Comparison of ENCODE assay signal across 19 cellular contexts in the genomic region with DNA sequence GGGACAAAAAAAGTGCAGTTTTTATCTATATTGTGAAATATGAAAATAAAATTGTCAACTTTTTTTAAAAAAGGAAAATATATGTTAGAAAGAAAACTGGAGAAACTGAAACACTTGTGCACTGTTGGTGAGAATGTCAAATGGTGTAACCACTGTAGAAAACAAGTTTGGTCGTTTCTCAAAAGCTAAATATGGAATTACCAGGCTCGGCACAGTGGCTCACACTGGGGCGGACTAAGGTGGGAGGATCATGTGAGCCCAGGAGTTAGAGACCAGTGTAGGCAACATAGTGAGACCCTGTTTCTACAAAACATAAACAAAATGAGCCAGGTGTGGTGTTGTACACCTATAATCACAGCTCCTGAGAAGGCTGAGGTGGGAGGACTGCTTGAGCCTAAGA. TPM values are rescaled to one million over a fixed set of nuclear protein-coding genes. Genes with fewer than 3 reads are reported as not detected.
DNase-seq lines count a peak whose midpoint lies in the region; ATAC-seq lines count a peak whose summit lies in the region.
"Had no signal": no experiment of that assay in that cellular context is flagged by ENCODE, and none has a peak within 500 bp of the region (broad histone marks: within the 10 kb centered on the region; RNA-seq: fewer than 3 reads in every experiment).

No MANE protein-coding gene starts in this region.

- no peaks in the 10 kb centered on the region for H3K27me3 Mint-ChIP-seq in activated CD4-positive, alpha-beta T cell treated with anti-CD3 and anti-CD28 coated beads, Interleukin-2, amount 10 ng/mL, durations not matched to agents 24 days and 14 days
- no peaks in the 10 kb centered on the region for H3K27me3 Mint-ChIP-seq in activated naive CD4-positive, alpha-beta T cell treated with anti-CD3 and anti-CD28 coated beads, Interleukin-2, amount 10 ng/mL, durations not matched to agents 7 days and 5 days
- H3K27me3 Mint-ChIP-seq in activated naive CD8-positive, alpha-beta T cell treated with anti-CD3 and anti-CD28 coated beads for 36 hours, result no peaks in the 10 kb centered on the region
- H3K27me3 Mint-ChIP-seq in stimulated activated naive CD8-positive, alpha-beta T cell treated with anti-CD3 and anti-CD28 coated beads, Interleukin-15, amount 100 ng/mL, for 72 hours, result no peaks in the 10 kb centered on the region
- H3K27me3 Mint-ChIP-seq: CD4-positive, CD25-positive, alpha-beta regulatory T cell had no signal

- peak in 1 of 2 donors; percentile 44 for ATAC-seq in activated naive CD4-positive, alpha-beta T cell treated with anti-CD3 and anti-CD28 coated beads, Interleukin-2, amount 50 U/mL, for 72 hours
- ATAC-seq in stimulated activated naive CD8-positive, alpha-beta T cell treated with anti-CD3 and anti-CD28 coated beads, Interleukin-15, amount 100 ng/mL, for 72 hours, result no peak
- ATAC-seq: Panc1 had no signal

- peaks cover 69% of the 10 kb centered on the region for H3K4me1 Mint-ChIP-seq in activated CD4-positive, alpha-beta T cell treated with anti-CD3 and anti-CD28 coated beads, Interleukin-2, amount 10 ng/mL, durations not matched to agents 24 days and 14 days
- peaks cover 76% of the 10 kb centered on the region for H3K4me1 Mint-ChIP-seq in activated naive CD4-positive, alpha-beta T cell treated with anti-CD3 and anti-CD28 coated beads, Interleukin-2, amount 10 ng/mL, durations not matched to agents 7 days and 5 days
- H3K4me1 Mint-ChIP-seq in activated naive CD8-positive, alpha-beta T cell treated with anti-CD3 and anti-CD28 coated beads for 36 hours, result peaks cover 72% of the 10 kb centered on the region
- H3K4me1 Mint-ChIP-seq in stimulated activated naive CD8-positive, alpha-beta T cell treated with anti-CD3 and anti-CD28 coated beads, Interleukin-15, amount 100 ng/mL, for 72 hours, result peaks cover 93% of the 10 kb centered on the region

- peak overlapping the region; percentile 87 for H3K27ac Mint-ChIP-seq in activated CD4-positive, alpha-beta T cell treated with anti-CD3 and anti-CD28 coated beads, Interleukin-2, amount 10 ng/mL, durations not matched to agents 24 days and 14 days
- peak overlapping the region; percentile 69 to 87 for H3K27ac Mint-ChIP-seq in activated naive CD4-positive, alpha-beta T cell treated with anti-CD3 and anti-CD28 coated beads, Interleukin-2, amount 50 U/mL, for 72 hours
- H3K27ac Mint-ChIP-seq in activated naive CD4-positive, alpha-beta T cell treated with anti-CD3 and anti-CD28 coated beads, Interleukin-2, amount 10 ng/mL, durations not matched to agents 7 days and 5 days, result no peak overlapping the region
- peak overlapping the region; percentile 80 for H3K27ac Mint-ChIP-seq in activated naive CD8-positive, alpha-beta T cell treated with anti-CD3 and anti-CD28 coated beads for 36 hours
- H3K27ac Mint-ChIP-seq in stimulated activated naive CD8-positive, alpha-beta T cell treated with anti-CD3 and anti-CD28 coated beads, Interleukin-15, amount 100 ng/mL, for 72 hours, result peak overlapping the region; percentile 37 to 97

- intact Hi-C loops in activated CD4-positive, alpha-beta T cell treated with anti-CD3 and anti-CD28 coated beads, Interleukin-2, amount 10 ng/mL, durations not matched to agents 24 days and 14 days (cut with micrococcal nuclease), result no loop called here

- peaks cover 4% of the 10 kb centered on the region for H3K9me3 Mint-ChIP-seq in activated CD4-positive, alpha-beta T cell treated with anti-CD3 and anti-CD28 coated beads, Interleukin-2, amount 10 ng/mL, durations not matched to agents 24 days and 14 days
- peaks cover 0 to 4% of the 10 kb centered on the region in 2 donors for H3K9me3 Mint-ChIP-seq in activated naive CD4-positive, alpha-beta T cell treated with anti-CD3 and anti-CD28 coated beads, Interleukin-2, amount 50 U/mL, for 72 hours
- peaks cover 12% of the 10 kb centered on the region for H3K9me3 Mint-ChIP-seq in activated naive CD4-positive, alpha-beta T cell treated with anti-CD3 and anti-CD28 coated beads, Interleukin-2, amount 10 ng/mL, durations not matched to agents 7 days and 5 days
- H3K9me3 Mint-ChIP-seq in activated naive CD8-positive, alpha-beta T cell treated with anti-CD3 and anti-CD28 coated beads for 36 hours, result peaks cover 3% of the 10 kb centered on the region
- H3K9me3 Mint-ChIP-seq in stimulated activated naive CD8-positive, alpha-beta T cell treated with anti-CD3 and anti-CD28 coated beads, Interleukin-15, amount 100 ng/mL, for 72 hours, result peaks cover 7 to 14% of the 10 kb centered on the region in 2 donors
- H3K9me3 Mint-ChIP-seq: CD4-positive, CD25-positive, alpha-beta regulatory T cell had no signal

- CTCF ChIA-PET in activated naive CD4-positive, alpha-beta T cell treated with anti-CD3 and anti-CD28 coated beads, Interleukin-2, amount 10 ng/mL, durations not matched to agents 7 days and 5 days (lab: Charles Lee), result interaction anchor here (0.6 to 1.2 kb wide), 3 partner anchors 11 to 257 kb away, joined by 3 to 4 read pairs (median 3); no protein-coding TSS in a partner anchor

- H3K36me3 Mint-ChIP-seq in activated CD4-positive, alpha-beta T cell treated with anti-CD3 and anti-CD28 coated beads, Interleukin-2, amount 10 ng/mL, durations not matched to agents 24 days and 14 days (ENCODE audit: low read depth), result peaks cover 53% of the 10 kb centered on the region
- H3K36me3 Mint-ChIP-seq in activated naive CD4-positive, alpha-beta T cell treated with anti-CD3 and anti-CD28 coated beads, Interleukin-2, amount 50 U/mL, for 72 hours, result peaks cover 14 to 54% of the 10 kb centered on the region in 2 donors
- peaks cover 34% of the 10 kb centered on the region for H3K36me3 Mint-ChIP-seq in activated naive CD4-positive, alpha-beta T cell treated with anti-CD3 and anti-CD28 coated beads, Interleukin-2, amount 10 ng/mL, durations not matched to agents 7 days and 5 days
- H3K36me3 Mint-ChIP-seq in activated naive CD8-positive, alpha-beta T cell treated with anti-CD3 and anti-CD28 coated beads for 36 hours, result peaks cover 59% of the 10 kb centered on the region
- H3K36me3 Mint-ChIP-seq: CD4-positive, CD25-positive, alpha-beta regulatory T cell had no signal

- DNase-seq in activated CD4-positive, alpha-beta T cell treated with anti-CD3 and anti-CD28 coated beads, Interleukin-2, amount 10 ng/mL, durations not matched to agents 24 days and 14 days, result no peak
- DNase-seq in activated CD4-positive, alpha-beta T cell treated with anti-CD3 and anti-CD28 coated beads for 48 hours, result no peak
- DNase-seq in activated naive CD4-positive, alpha-beta T cell treated with anti-CD3 and anti-CD28 coated beads, Interleukin-2, amount 50 U/mL, for 72 hours (ENCODE audit: low spot score in 2 of 2), result no peak
- no peak for DNase-seq in activated naive CD4-positive, alpha-beta T cell treated with anti-CD3 and anti-CD28 coated beads, Interleukin-2, amount 10 ng/mL, durations not matched to agents 7 days and 5 days
- no peak for DNase-seq in activated naive CD8-positive, alpha-beta T cell treated with anti-CD3 and anti-CD28 coated beads for 36 hours
- no peak for DNase-seq in stimulated activated naive CD8-positive, alpha-beta T cell treated with anti-CD3 and anti-CD28 coated beads, Interleukin-15, amount 100 ng/mL, for 72 hours
- DNase-seq in glomerular visceral epithelial cell (ENCODE audit: extremely low spot score) (no peak), NCI-H748 (lab: John Stamatoyannopoulos, UW; ENCODE audit: unreplicated experiment) (no peak)
- DNase-seq: BE2C; Caco-2; CD4-positive, CD25-positive, alpha-beta regulatory T cell; GF-D8; GM23248; HCEC 1CT; NCI-H1417 treated with DMSO at 0.1 percent for 48 hours; NCI-H1930; NCI-H345; NCI-H524 treated with DMSO at 0.1 percent for 48 hours had no signal

- no peak overlapping the region for H3K4me3 Mint-ChIP-seq in activated CD4-positive, alpha-beta T cell treated with anti-CD3 and anti-CD28 coated beads, Interleukin-2, amount 10 ng/mL, durations not matched to agents 24 days and 14 days
- no peak overlapping the region for H3K4me3 Mint-ChIP-seq in activated naive CD4-positive, alpha-beta T cell treated with anti-CD3 and anti-CD28 coated beads, Interleukin-2, amount 10 ng/mL, durations not matched to agents 7 days and 5 days
- no peak overlapping the region for H3K4me3 Mint-ChIP-seq in activated naive CD8-positive, alpha-beta T cell treated with anti-CD3 and anti-CD28 coated beads for 36 hours
- peak overlapping the region; percentile 48 to 69 for H3K4me3 Mint-ChIP-seq in stimulated activated naive CD8-positive, alpha-beta T cell treated with anti-CD3 and anti-CD28 coated beads, Interleukin-15, amount 100 ng/mL, for 72 hours
- H3K4me3 Mint-ChIP-seq: CD4-positive, CD25-positive, alpha-beta regulatory T cell had no signal

RNA-seq across cellular contexts. Expression of a gene that starts 21.7 kb away (rescaled TPM):
- total RNA-seq in activated CD4-positive, alpha-beta T cell treated with anti-CD3 and anti-CD28 coated beads, Interleukin-2, amount 10 ng/mL, durations not matched to agents 24 days and 14 days, result 111 and 118 TPM in 2 replicates
- total RNA-seq in activated naive CD4-positive, alpha-beta T cell treated with anti-CD3 and anti-CD28 coated beads, Interleukin-2, amount 50 U/mL, for 72 hours, result 100 to 1,000 TPM in 1 of 2 donors, 10 to 100 TPM in 1; 66.0 to 113 TPM
- total RNA-seq in activated naive CD8-positive, alpha-beta T cell treated with anti-CD3 and anti-CD28 coated beads for 36 hours, result 10 to 100 TPM; 56.1 to 61.5 TPM

Comparison
In these comparisons a context has a peak if more than half of its experiments do, and no peak if none do; other contexts are left out.
1. H3K4me3 Mint-ChIP-seq: peak in stimulated activated naive CD8-positive, alpha-beta T cell treated with anti-CD3 and anti-CD28 coated beads, Interleukin-15, amount 100 ng/mL, for 72 hours (2 of 2); none in activated CD4-positive, alpha-beta T cell treated with anti-CD3 and anti-CD28 coated beads, Interleukin-2, amount 10 ng/mL, durations not matched to agents 24 days and 14 days (single experiment), activated naive CD4-positive, alpha-beta T cell treated with anti-CD3 and anti-CD28 coated beads, Interleukin-2, amount 10 ng/mL, durations not matched to agents 7 days and 5 days (single experiment) and activated naive CD8-positive, alpha-beta T cell treated with anti-CD3 and anti-CD28 coated beads for 36 hours (single experiment).